In genomic region chr4:138236035-138236434, GRCh38 we compare ENCODE assay signal across 1 cellular context.
TF ChIP-seq lines count a peak whose summit lies in the region.

No MANE protein-coding gene starts in this region.

TF ChIP-seq in endothelial cell of umbilical vein, 7 proteins besides CTCF, POLR2A, EP300 and RAD21:
- TF ChIP-seq POLR2AphosphoS5 (IDR thresholded peaks at IDR 0.05; ENCODE audit: insufficient read depth, low read depth, low read length) (no peak), EZH2 (IDR thresholded peaks at IDR 0.05; ENCODE audit: borderline replicate concordance, low read depth, low read length, severe bottlenecking) (no peak), MYC (IDR thresholded peaks at IDR 0.05; ENCODE audit: low read depth, low read length) (no peak), JUN (IDR thresholded peaks at IDR 0.05; ENCODE audit: borderline replicate concordance, insufficient read depth, insufficient read length, low read depth) (no peak), FOS (IDR thresholded peaks at IDR 0.05; ENCODE audit: borderline replicate concordance, insufficient read depth, low read length) (no peak), GATA2 (IDR thresholded peaks at IDR 0.05; ENCODE audit: insufficient read depth, insufficient read length, low read depth, low read length) (no peak), MAX (IDR thresholded peaks at IDR 0.05; ENCODE audit: insufficient read depth, insufficient read length) (no peak)
TF ChIP-seq in endothelial cell of umbilical vein: peak in this region for 0.
